Comparison of ENCODE assay signal across 23 cellular contexts in the genomic region with DNA sequence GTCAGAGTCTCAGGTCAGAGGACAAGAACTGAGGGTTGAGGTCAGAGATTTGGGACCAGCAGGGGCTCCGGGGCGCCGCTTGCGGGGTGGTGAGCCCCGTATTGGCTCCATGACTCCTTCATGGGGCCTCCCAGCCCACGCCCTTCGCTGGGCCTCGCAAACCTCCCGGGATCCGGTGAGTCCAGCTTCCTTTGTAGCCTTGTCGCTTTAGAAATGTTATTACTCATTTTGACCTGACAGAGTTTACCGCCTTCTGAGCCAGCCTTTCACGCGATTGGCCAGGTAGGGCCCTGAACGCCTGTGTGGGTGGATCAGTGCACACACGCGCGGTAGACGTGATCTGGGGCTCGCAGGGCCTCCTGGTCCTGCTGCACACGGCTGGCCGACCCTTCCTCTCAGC.
DNase-seq lines count a peak whose midpoint lies in the region; TF ChIP-seq lines count a peak whose summit lies in the region.
"Had no signal": no experiment of that assay in that cellular context is flagged by ENCODE, and none has a peak within 500 bp of the region (broad histone marks: within the 10 kb centered on the region; RNA-seq: fewer than 3 reads in every experiment).

No MANE protein-coding gene starts in this region.

- H3K36me3 ChIP-seq in BLaER1 treated with 17β-estradiol and CSF1 and Interleukin-3, amounts not matched to agents 10 nM and 100 nM = no peaks in the 10 kb centered on the region
- H3K36me3 ChIP-seq in H7 (replicated peaks; ENCODE audit: control insufficient read depth, insufficient read depth, low read length) (no peaks in the 10 kb centered on the region), brain microvascular endothelial cell (replicated peaks) (no peaks in the 10 kb centered on the region)
- H3K36me3 ChIP-seq: cardiac muscle cell, upper lobe of right lung, WERI-Rb-1 had no signal

- H3K4me1 ChIP-seq in BLaER1 treated with 17β-estradiol and CSF1 and Interleukin-3, amounts not matched to agents 10 nM and 100 nM = peaks cover 0 to 39% (median 24%) of the 10 kb centered on the region in 10 experiments; a peak in 15 of 20 replicates
- H3K4me1 ChIP-seq: A549 had no signal

- DNase-seq in H7 = peak; percentile 64
- DNase-seq in SHP77 treated with DMSO at 0.1 percent for 48 hours (lab: John Stamatoyannopoulos, UW) = peak; percentile 42
- DNase-seq in mesothelial cell of epicardium (ENCODE audit: low spot score in 2 of 2, unreplicated experiment in 2 of 2) = no peak
- no peak for DNase-seq in G401 (ENCODE audit: low spot score)
- DNase-seq in GM19240 (ENCODE audit: insufficient read length, low spot score) = no peak
- DNase-seq in ACHN = no peak
- no peak for DNase-seq in brain microvascular endothelial cell
- DNase-seq: activated CD4-positive, alpha-beta T cell treated with anti-CD3 and anti-CD28 coated beads, Interleukin-2, amount 10 ng/mL, durations not matched to agents 24 days and 14 days; activated naive CD4-positive, alpha-beta T cell treated with Interleukin-2 at 50 U/mL for 16 hours; activated T-cell treated with anti-CD3 and anti-CD28 coated beads, Interleukin-2, amount 50 U/mL, for 72 hours; glutamatergic neuron; NCI-H2081 treated with DMSO at 0.1 percent for 48 hours; stimulated activated CD4-positive, alpha-beta T cell treated with anti-CD3 and anti-CD28 coated beads, Interleukin-2, amount 100 ng/mL, for 24 hours; T-helper 2 cell; upper lobe of right lung; WERI-Rb-1 had no signal

- no peaks in the 10 kb centered on the region; a peak in 2 of 22 replicates for H4K20me1 ChIP-seq in BLaER1 treated with 17β-estradiol and CSF1 and Interleukin-3, amounts not matched to agents 10 nM and 100 nM

- peaks cover 0 to 3% (median 0%) of the 10 kb centered on the region in 11 experiments; a peak in 1 of 22 replicates for H3K27me3 ChIP-seq in BLaER1 treated with 17β-estradiol and CSF1 and Interleukin-3, amounts not matched to agents 10 nM and 100 nM
- H3K27me3 ChIP-seq in H7 (ENCODE audit: control insufficient read depth, insufficient read depth, low read length) = no peaks in the 10 kb centered on the region
- no peaks in the 10 kb centered on the region for H3K27me3 ChIP-seq in brain microvascular endothelial cell (replicated peaks)
- H3K27me3 ChIP-seq: cardiac muscle cell had no signal

- H3K4me1 Mint-ChIP-seq in mesothelial cell of epicardium = peaks cover 26% of the 10 kb centered on the region
- H3K4me1 Mint-ChIP-seq: activated CD4-positive, alpha-beta T cell treated with anti-CD3 and anti-CD28 coated beads, Interleukin-2, amount 10 ng/mL, durations not matched to agents 24 days and 14 days; B cell; memory B cell had no signal

- no peaks in the 10 kb centered on the region for H3K36me3 Mint-ChIP-seq in mesothelial cell of epicardium

- peaks cover 10% of the 10 kb centered on the region for H3K9me3 Mint-ChIP-seq in mesothelial cell of epicardium

- TF ChIP-seq CTCF in mesothelial cell of epicardium (IDR thresholded peaks at IDR 0.05; ENCODE audit: unreplicated experiment) = no peak
- no peak for TF ChIP-seq CTCF in brain microvascular endothelial cell (IDR thresholded peaks at IDR 0.05; ENCODE audit: low read depth, low read length, missing control alignments)

- H3K27ac Mint-ChIP-seq in mesothelial cell of epicardium = peak overlapping the region; percentile 64
- H3K27ac Mint-ChIP-seq: activated CD4-positive, alpha-beta T cell treated with anti-CD3 and anti-CD28 coated beads, Interleukin-2, amount 10 ng/mL, durations not matched to agents 24 days and 14 days; activated T-cell treated with anti-CD3 and anti-CD28 coated beads, Interleukin-2, amount 50 U/mL, for 72 hours; B cell; dendritic cell treated with granulocyte-macrophage colony-stimulating factor and Interleukin-4, amounts not matched to agents 40 ng/mL and 50 ng/mL, for 4 days; memory B cell had no signal

- H3K9me3 ChIP-seq in BLaER1 treated with 17β-estradiol and CSF1 and Interleukin-3, amounts not matched to agents 10 nM and 100 nM (replicated peaks in 1 of 11) = peaks cover 0 to 11% (median 7%) of the 10 kb centered on the region in 11 experiments; a peak in 7 of 22 replicates
- H3K9me3 ChIP-seq: A549, upper lobe of right lung had no signal

- no peak overlapping the region for H3K27ac ChIP-seq in BLaER1 treated with 17β-estradiol and CSF1 and Interleukin-3, amounts not matched to agents 10 nM and 100 nM
- H3K27ac ChIP-seq in brain microvascular endothelial cell = no peak overlapping the region
- H3K27ac ChIP-seq: A549, cardiac muscle cell, upper lobe of right lung, WERI-Rb-1 had no signal

- H3K4me3 ChIP-seq in BLaER1 treated with 17β-estradiol and CSF1 and Interleukin-3, amounts not matched to agents 10 nM and 100 nM = no peak overlapping the region
- H3K4me3 ChIP-seq in H7 (ENCODE audit: insufficient read depth, low read depth, low read length) (no peak overlapping the region), brain microvascular endothelial cell (ENCODE audit: low read depth, low read length) (no peak overlapping the region)
- H3K4me3 ChIP-seq: A549, cardiac muscle cell, smooth muscle cell, upper lobe of right lung had no signal

- in situ Hi-C loops in G401 (cut with HindIII; ENCODE audit: low sequenced_read_pairs) = no loop called here
- in situ Hi-C loops in ACHN (cut with HindIII; ENCODE audit: low pct_ligation_motif_present, low pct_unique_long_range_greater_than_20kb, low sequenced_read_pairs) = no loop called here
- in situ Hi-C loops in brain microvascular endothelial cell (cut with HindIII; ENCODE audit: low pct_ligation_motif_present, low sequenced_read_pairs) = no loop called here

- H3K27me3 Mint-ChIP-seq in mesothelial cell of epicardium (ENCODE audit: low read depth) = no peaks in the 10 kb centered on the region
- H3K27me3 Mint-ChIP-seq: activated CD4-positive, alpha-beta T cell treated with anti-CD3 and anti-CD28 coated beads, Interleukin-2, amount 10 ng/mL, durations not matched to agents 24 days and 14 days had no signal

- no peak overlapping the region for H3K4me3 Mint-ChIP-seq in mesothelial cell of epicardium
- H3K4me3 Mint-ChIP-seq: activated CD4-positive, alpha-beta T cell treated with anti-CD3 and anti-CD28 coated beads, Interleukin-2, amount 10 ng/mL, durations not matched to agents 24 days and 14 days; activated T-cell treated with anti-CD3 and anti-CD28 coated beads, Interleukin-2, amount 50 U/mL, for 72 hours; B cell; dendritic cell treated with granulocyte-macrophage colony-stimulating factor and Interleukin-4, amounts not matched to agents 40 ng/mL and 50 ng/mL, for 4 days; memory B cell had no signal

- no peak overlapping the region for H3K9ac ChIP-seq in BLaER1 treated with 17β-estradiol and CSF1 and Interleukin-3, amounts not matched to agents 10 nM and 100 nM

- peak overlapping the region in 8 of 11 experiments; percentile 10 to 79 (median 24); a peak in 10 of 22 replicates for H3K4me2 ChIP-seq in BLaER1 treated with 17β-estradiol and CSF1 and Interleukin-3, amounts not matched to agents 10 nM and 100 nM
- H3K4me2 ChIP-seq: A549, smooth muscle cell had no signal

Comparison
In these comparisons a context has a peak if more than half of its experiments do, and no peak if none do; other contexts are left out.
1. DNase-seq: peak in H7 (single experiment) and SHP77 treated with DMSO at 0.1 percent for 48 hours (single experiment); none in mesothelial cell of epicardium (0 of 2), G401 (single experiment), GM19240 (single experiment), ACHN (single experiment) and brain microvascular endothelial cell (single experiment).